In genomic region chr1:63022319-63022718, GRCh38 we compare ENCODE assay signal across 10 cellular contexts.
"Had no signal": no experiment of that assay in that cellular context is flagged by ENCODE, and none has a peak within 500 bp of the region (broad histone marks: within the 10 kb centered on the region; RNA-seq: fewer than 3 reads in every experiment).

No MANE protein-coding gene starts in this region.

- H3K4me3 Mint-ChIP-seq: HFFc6, IgD-negative memory B cell had no signal

- H3K27ac Mint-ChIP-seq: HFFc6, IgD-negative memory B cell had no signal

- H3K36me3 ChIP-seq: HAP-1 had no signal

- DNase-seq: GOT3, H7, HFFc6, KBM-7 had no signal

- H3K27ac ChIP-seq: HL-60, KMS-11 had no signal

- H3K9me3 ChIP-seq: HAP-1 had no signal

- ATAC-seq: HCT116, HepG2 had no signal

- FAIRE-seq: HepG2 had no signal

- H3K4me3 ChIP-seq: HAP-1 had no signal

- H3K4me2 ChIP-seq: KMS-11 had no signal

- H3K4me1 Mint-ChIP-seq: IgD-negative memory B cell had no signal

- H3K9ac ChIP-seq: KMS-11 had no signal

- H3K36me3 Mint-ChIP-seq: IgD-negative memory B cell had no signal

- H3K4me1 ChIP-seq: HAP-1 had no signal
